In the genomic region with DNA sequence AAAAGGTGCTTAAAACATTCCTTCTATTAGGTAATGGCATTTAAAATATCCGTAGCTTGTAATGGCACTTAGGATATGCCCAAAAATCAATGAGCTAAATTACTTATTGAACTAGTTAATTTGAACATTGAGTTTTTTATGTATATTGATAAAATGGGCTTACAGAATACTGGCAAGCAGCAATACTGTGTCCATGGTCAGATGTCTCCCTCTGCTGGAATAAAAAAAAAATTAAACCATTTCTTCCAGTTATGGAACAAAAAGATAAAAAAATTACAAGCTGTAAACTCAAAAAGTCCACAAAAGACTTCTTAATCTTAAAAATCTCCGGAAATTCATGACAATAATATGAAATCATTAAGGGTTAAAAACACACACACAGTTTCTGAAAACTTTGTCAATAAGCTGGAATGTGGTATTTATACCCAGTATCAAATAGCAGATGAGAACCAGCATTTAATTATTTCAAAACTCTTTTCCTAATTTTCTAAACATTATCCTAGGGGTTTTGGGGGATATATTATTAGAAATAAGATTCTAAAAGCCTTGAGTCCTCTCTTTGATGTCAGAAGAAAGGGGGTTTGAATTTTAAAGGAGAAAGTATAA, we compare ENCODE assay signal across 8 cellular contexts. TPM values are rescaled to one million over a fixed set of nuclear protein-coding genes. Genes with fewer than 3 reads are reported as not detected.
DNase-seq lines count a peak whose midpoint lies in the region; ATAC-seq and TF ChIP-seq lines count a peak whose summit lies in the region.

No MANE protein-coding gene starts in this region.

- ATAC-seq in HG02970 (IDR thresholded peaks at IDR 0.05; ENCODE audit: low FRiP score, unreplicated experiment) = no peak
- ATAC-seq in GM18873 (IDR thresholded peaks at IDR 0.05; ENCODE audit: low FRiP score, unreplicated experiment) = no peak

- TF ChIP-seq CTCF in AG10803 (conservative IDR thresholded peaks at IDR 0.05; ENCODE audit: low read length) = peak; percentile 52
- TF ChIP-seq CTCF in RWPE1 (conservative IDR thresholded peaks at IDR 0.05; ENCODE audit: low read depth) = peak; percentile 69

- H3K4me3 ChIP-seq in AG10803 (ENCODE audit: low read length) (no peak overlapping the region), iPS-18a (ENCODE audit: low read length) (peak overlapping the region; percentile 27)

- CTCF ChIA-PET in RWPE1 (lab: Yijun Ruan, JAX) = interaction anchor here (0.6 to 1.9 kb wide), 25 partner anchors 8 to 1523 kb away, joined by 3 to 8 read pairs (median 4); no protein-coding TSS in a partner anchor

- no peak overlapping the region for H3K27ac ChIP-seq in RWPE1
- no peak overlapping the region for H3K27ac ChIP-seq in iPS-18a (ENCODE audit: low read length)

- no peaks in the 10 kb centered on the region for H3K9me3 ChIP-seq in iPS-18a (ENCODE audit: control insufficient read depth, low read depth, low read length)

- H3K27me3 ChIP-seq in iPS-18a (ENCODE audit: control insufficient read depth, insufficient read depth, low read length) = no peaks in the 10 kb centered on the region

- POLR2A ChIA-PET in RWPE1 (lab: Yijun Ruan, JAX; ENCODE audit: low non-redundant PET) = no interaction called here

- no peaks in the 10 kb centered on the region for H3K36me3 ChIP-seq in iPS-18a (ENCODE audit: control insufficient read depth, low read depth, low read length)

- DNase-seq in AG10803 (ENCODE audit: low read depth) (peak; percentile 23), H4 (ENCODE audit: low spot score) (peak; percentile 12), RWPE1 (ENCODE audit: low spot score) (peak; percentile 40), OCI-M2 (lab: John Stamatoyannopoulos, UW; ENCODE audit: unreplicated experiment) (no peak), HuH-7.5 (ENCODE audit: low spot score) (no peak)

- H3K4me1 ChIP-seq in iPS-18a (ENCODE audit: control insufficient read depth, low read depth, low read length) = peaks cover 18% of the 10 kb centered on the region

- H3K9ac ChIP-seq in iPS-18a (ENCODE audit: low read length) = peak overlapping the region; percentile 10

RNA-seq across cellular contexts. Expression of gene PSMD7, which starts 21.5 kb away (rescaled TPM):
- 95.7 and 161 TPM in 2 replicates for total RNA-seq in H4 (2014; rRNA removed; shearing (Covaris generic))

Comparison
In these comparisons a context has a peak if more than half of its experiments do, and no peak if none do; other contexts are left out.
1. DNase-seq: peak in AG10803 (single experiment), H4 (single experiment) and RWPE1 (single experiment); none in OCI-M2 (single experiment) and HuH-7.5 (single experiment).